ENCODE assay signal across 1 cellular context in genomic region chr16:10309271-10309932, GRCh38.
TF ChIP-seq lines count a peak whose summit lies in the region.

No MANE protein-coding gene starts in this region.

TF ChIP-seq in K562, 482 proteins besides CTCF, POLR2A, EP300 and RAD21 (continued from another document):
- TF ChIP-seq ZNF318 (IDR thresholded peaks at IDR 0.05; ENCODE audit: borderline replicate concordance in 1 of 2, low read depth in 1 of 2) (no peak), TBL1XR1 (IDR thresholded peaks at IDR 0.05; ENCODE audit: low read length in 2 of 2) (no peak), JUNB (CRISPR knock-in tag; conservative IDR thresholded peaks at IDR 0.05) (no peak), EWSR1 (IDR thresholded peaks at IDR 0.05; ENCODE audit: borderline replicate concordance, low read depth, partially characterized antibody) (no peak), ZNF561 (CRISPR knock-in tag; conservative IDR thresholded peaks at IDR 0.05) (no peak), PKNOX1 (IDR thresholded peaks at IDR 0.05) (no peak), ZNF436 (CRISPR knock-in tag; IDR thresholded peaks at IDR 0.05) (no peak), ATF7 (IDR thresholded peaks at IDR 0.05) (0 out of 2 replicates have a peak, but pooled peaks have one; percentile 16), IFI16 (CRISPR knock-in tag; IDR thresholded peaks at IDR 0.05) (no peak), ZBTB40 (IDR thresholded peaks at IDR 0.05) (no peak), ZBTB40 (CRISPR knock-in tag; IDR thresholded peaks at IDR 0.05) (no peak), SMAD3 (CRISPR knock-in tag; conservative IDR thresholded peaks at IDR 0.05) (no peak), ZNF512 (tag; IDR thresholded peaks at IDR 0.05) (no peak), NFATC3 (IDR thresholded peaks at IDR 0.05) (no peak), ZNF707 (CRISPR knock-in tag; conservative IDR thresholded peaks at IDR 0.05) (no peak), CTBP1 (IDR thresholded peaks at IDR 0.05; ENCODE audit: borderline replicate concordance) (peak; percentile 51; the same call in 1 of the 2 replicates)
